In genomic region chr13:109836629-109837607, GRCh38 we compare ENCODE assay signal across 13 cellular contexts. TPM values are rescaled to one million over a fixed set of nuclear protein-coding genes. Genes with fewer than 3 reads are reported as not detected.
A peak's percentile ranks its signal among the peaks of the same experiment; 100 is the strongest.
DNase-seq lines count a peak whose midpoint lies in the region; ATAC-seq and TF ChIP-seq lines count a peak whose summit lies in the region.
"Had no signal": no experiment of that assay in that cellular context is flagged by ENCODE, and none has a peak within 500 bp of the region (broad histone marks: within the 10 kb centered on the region; RNA-seq: fewer than 3 reads in every experiment).

No MANE protein-coding gene starts in this region.

- H3K4me3 Mint-ChIP-seq in stimulated activated memory B cell treated with anti-CD40 and anti-IgM and Interleukin-4, amounts not matched to agents 10 μg/mL and 1 μg/mL and 100 μg/mL, for 72 hours, result no peak overlapping the region
- H3K4me3 Mint-ChIP-seq: dendritic cell treated with granulocyte-macrophage colony-stimulating factor and Interleukin-4, amounts not matched to agents 40 ng/mL and 50 ng/mL, for 4 days had no signal

- H3K9me3 Mint-ChIP-seq in stimulated activated memory B cell treated with anti-CD40 and anti-IgM and Interleukin-4, amounts not matched to agents 10 μg/mL and 1 μg/mL and 100 μg/mL, for 72 hours, result no peaks in the 10 kb centered on the region
- H3K9me3 Mint-ChIP-seq: dendritic cell treated with granulocyte-macrophage colony-stimulating factor and Interleukin-4, amounts not matched to agents 40 ng/mL and 50 ng/mL, for 4 days had no signal

- ATAC-seq in HG03342 (IDR thresholded peaks at IDR 0.05; ENCODE audit: unreplicated experiment), result peak; percentile 83
- ATAC-seq in stimulated activated memory B cell treated with anti-CD40 and anti-IgM and Interleukin-4, amounts not matched to agents 10 μg/mL and 1 μg/mL and 100 μg/mL, for 72 hours, result no peak

- no peak overlapping the region for H3K27ac Mint-ChIP-seq in stimulated activated memory B cell treated with anti-CD40 and anti-IgM and Interleukin-4, amounts not matched to agents 10 μg/mL and 1 μg/mL and 100 μg/mL, for 72 hours
- H3K27ac Mint-ChIP-seq: dendritic cell treated with granulocyte-macrophage colony-stimulating factor and Interleukin-4, amounts not matched to agents 40 ng/mL and 50 ng/mL, for 4 days had no signal

- no peak overlapping the region for H3K4me3 ChIP-seq in epithelial cell of proximal tubule (ENCODE audit: low read depth, low read length)
- H3K4me3 ChIP-seq: tibial artery had no signal

- H3K27me3 Mint-ChIP-seq in stimulated activated memory B cell treated with anti-CD40 and anti-IgM and Interleukin-4, amounts not matched to agents 10 μg/mL and 1 μg/mL and 100 μg/mL, for 72 hours, result peaks cover 21% of the 10 kb centered on the region

- H3K36me3 Mint-ChIP-seq in stimulated activated memory B cell treated with anti-CD40 and anti-IgM and Interleukin-4, amounts not matched to agents 10 μg/mL and 1 μg/mL and 100 μg/mL, for 72 hours, result no peaks in the 10 kb centered on the region

- no peak for TF ChIP-seq CTCF in epithelial cell of proximal tubule (conservative IDR thresholded peaks at IDR 0.05; ENCODE audit: low read depth, low read length)

- peak; percentile 53 for DNase-seq in NCI-H146 (lab: John Stamatoyannopoulos, UW)
- DNase-seq in NCI-H146 treated with DMSO at 0.1 percent for 48 hours (lab: John Stamatoyannopoulos, UW; ENCODE audit: unreplicated experiment), result no peak
- DNase-seq in epithelial cell of proximal tubule (ENCODE audit: low read depth), result peak; percentile 48
- DNase-seq in ureter (ENCODE audit: low spot score), result peak; percentile 61
- no peak for DNase-seq in hippocampal formation (lab: John Stamatoyannopoulos, UW)
- DNase-seq in stimulated activated CD4-positive, alpha-beta T cell treated with anti-CD3 and anti-CD28 coated beads, Interleukin-1b, Interleukin-23, amount 100 ng/mL, for 48 hours, result no peak
- DNase-seq: activated gamma-delta T cell; hypothalamus; stimulated activated CD4-positive, alpha-beta T cell treated with anti-CD3 and anti-CD28 coated beads, Interleukin-4, amount 100 ng/mL, for 24 hours; tibial artery had no signal

- H3K4me1 Mint-ChIP-seq in stimulated activated memory B cell treated with anti-CD40 and anti-IgM and Interleukin-4, amounts not matched to agents 10 μg/mL and 1 μg/mL and 100 μg/mL, for 72 hours, result no peaks in the 10 kb centered on the region

RNA-seq across cellular contexts. Expression of gene IRS2, which starts 50.5 kb away (rescaled TPM):
- total RNA-seq in epithelial cell of proximal tubule (14.0 and 14.5 TPM in 2 replicates), ureter (6.0 TPM)

Comparison
In these comparisons a context has a peak if more than half of its experiments do, and no peak if none do; other contexts are left out.
1. DNase-seq: peak in NCI-H146 (single experiment), epithelial cell of proximal tubule (single experiment) and ureter (single experiment); none in NCI-H146 treated with DMSO at 0.1 percent for 48 hours (single experiment), hippocampal formation (0 of 2) and stimulated activated CD4-positive, alpha-beta T cell treated with anti-CD3 and anti-CD28 coated beads, Interleukin-1b, Interleukin-23, amount 100 ng/mL, for 48 hours (single experiment).